25 cellular contexts compared by ENCODE assay signal in the genomic region with DNA sequence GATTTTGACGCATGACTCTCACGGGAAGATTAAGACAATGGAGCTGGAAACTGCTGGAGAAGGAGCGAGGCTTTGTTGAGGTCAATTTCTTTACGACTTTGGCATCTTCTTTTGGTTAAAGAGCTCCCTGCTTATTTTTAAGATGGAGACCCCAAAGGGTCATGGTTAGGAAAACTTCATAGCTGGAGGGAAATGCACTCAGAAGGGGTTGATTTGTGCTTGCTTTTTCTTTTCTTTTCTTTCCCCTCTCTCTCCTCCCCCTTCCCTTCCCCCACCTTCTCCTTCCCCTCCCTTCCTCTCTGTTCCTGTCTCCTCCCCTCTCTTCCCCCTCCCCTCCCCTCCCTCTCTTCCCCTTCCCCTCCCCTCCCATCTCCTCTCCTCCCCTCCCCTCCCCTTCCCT.
"Had no signal": no experiment of that assay in that cellular context is flagged by ENCODE, and none has a peak within 500 bp of the region (broad histone marks: within the 10 kb centered on the region; RNA-seq: fewer than 3 reads in every experiment).

No MANE protein-coding gene starts in this region.

- H3K9me3 ChIP-seq: MG63, Peyer's patch, SJCRH30 had no signal

- H3K4me1 ChIP-seq: Peyer's patch had no signal

- H3K4me3 ChIP-seq: MG63, PC-9, Peyer's patch, SJCRH30 had no signal

- H3K4me2 ChIP-seq: PC-9 had no signal

- ATAC-seq: Right ventricle myocardium inferior, SK-N-SH treated with all-trans-retinoic acid at 6 μM for 48 hours had no signal

- H3K27me3 ChIP-seq: MG63, Peyer's patch, SJCRH30 had no signal

- H3K36me3 ChIP-seq: MG63, Peyer's patch, SJCRH30 had no signal

- DNase-seq: Karpas-422, KG1, MG63, NCI-H1092, NCI-H1105 treated with DMSO at 0.1 percent for 48 hours, NCI-H1417 treated with DMSO at 0.1 percent for 48 hours, NCI-H146, NCI-H1694 treated with DMSO at 0.1 percent for 48 hours, NCI-H1930, NCI-H2081, NCI-H2107, NCI-H226, NCI-H446, NCI-H510A, NCI-H524 treated with DMSO at 0.1 percent for 48 hours, NCI-H69, NCI-H774, PC-9, Peyer's patch, SHP77 treated with DMSO at 0.1 percent for 48 hours, SJCRH30 had no signal

- FAIRE-seq: HTR-8/SVneo had no signal

- H2AFZ ChIP-seq: PC-9 had no signal

- H3K27ac ChIP-seq: HL-60, PC-9, Peyer's patch, SJCRH30 had no signal
